8 cellular contexts compared by ENCODE assay signal in the genomic region with DNA sequence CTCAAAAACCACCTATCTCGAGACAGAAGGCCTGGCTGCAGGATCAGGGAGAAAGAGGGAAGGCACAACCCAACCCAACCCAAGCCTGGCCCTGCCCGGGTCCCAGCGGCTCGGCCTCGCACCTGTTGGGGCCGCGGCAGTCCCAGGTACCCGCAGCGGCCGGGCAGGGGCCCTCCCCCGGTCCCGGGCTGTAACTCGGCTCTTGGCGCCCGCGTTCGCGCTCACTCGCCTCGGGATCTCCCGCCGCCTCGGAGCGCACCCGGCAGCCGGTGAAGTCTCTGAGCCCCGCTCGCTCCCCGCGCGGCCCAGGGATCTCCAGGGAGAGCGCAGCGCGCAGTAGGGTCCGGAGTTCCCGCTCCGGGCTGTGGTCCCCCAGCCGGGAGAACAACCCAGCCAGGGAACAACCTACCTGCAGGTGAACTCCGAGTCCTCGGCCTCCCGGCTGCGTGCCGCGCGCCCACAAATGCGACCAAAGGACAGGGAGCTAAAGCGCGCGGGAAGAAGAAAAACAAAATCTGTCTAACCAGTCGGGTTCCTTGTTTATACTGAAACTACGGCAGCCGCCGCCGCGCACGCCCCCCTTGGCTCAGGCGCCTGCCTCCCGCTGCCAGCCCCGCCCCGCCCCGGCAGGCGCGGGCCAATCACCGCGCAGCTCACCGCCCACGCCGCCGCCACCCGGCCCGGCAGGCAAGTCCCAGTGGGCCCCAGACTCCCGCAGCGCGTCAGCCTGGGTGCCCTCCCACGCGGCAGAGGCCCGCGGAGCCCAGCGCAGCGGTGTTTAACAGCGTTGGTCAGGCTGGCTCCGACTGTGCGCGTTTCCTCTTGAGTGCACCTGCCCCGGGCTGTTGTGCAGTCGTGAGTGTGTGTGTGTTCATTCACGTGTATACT. TPM values are rescaled to one million over a fixed set of nuclear protein-coding genes. Genes with fewer than 3 reads are reported as not detected.
DNase-seq lines count a peak whose midpoint lies in the region; ATAC-seq and TF ChIP-seq lines count a peak whose summit lies in the region.

RASGEF1B (minus strand) TSS at position 547 of the 888 bp plus-strand sequence. CDS start 12,399 bp downstream, outside the sequence.

- H3K27ac ChIP-seq in coronary artery: peak within 1 kb of the TSS; percentile 91 to 92

- POLR2A ChIA-PET in activated CD4-positive, alpha-beta T cell treated with anti-CD3 and anti-CD28 coated beads, Interleukin-2, amount 10 ng/mL, durations not matched to agents 7 days and 5 days (lab: Charles Lee): interaction anchor here (0.6 kb wide), 1 partner anchor 20 kb away, joined by 3 read pairs; no protein-coding TSS in a partner anchor

- H3K4me3 ChIP-seq in coronary artery: peak within 1 kb of the TSS; percentile 90

- peaks cover 7% of the 10 kb centered on the region for H3K27me3 Mint-ChIP-seq in activated CD4-positive, alpha-beta T cell treated with anti-CD3 and anti-CD28 coated beads, Interleukin-2, amount 10 ng/mL, durations not matched to agents 7 days and 5 days

- TF ChIP-seq CTCF in coronary artery (IDR thresholded peaks at IDR 0.05): no peak

- peak within 1 kb of the TSS; percentile 85 for H3K4me3 Mint-ChIP-seq in activated CD4-positive, alpha-beta T cell treated with anti-CD3 and anti-CD28 coated beads, Interleukin-2, amount 10 ng/mL, durations not matched to agents 7 days and 5 days

- H3K27ac Mint-ChIP-seq in activated CD4-positive, alpha-beta T cell treated with anti-CD3 and anti-CD28 coated beads, Interleukin-2, amount 10 ng/mL, durations not matched to agents 7 days and 5 days: peak within 1 kb of the TSS; percentile 85

- CTCF ChIA-PET in activated CD4-positive, alpha-beta T cell treated with anti-CD3 and anti-CD28 coated beads, Interleukin-2, amount 10 ng/mL, durations not matched to agents 7 days and 5 days (lab: Charles Lee): interaction anchor here (0.9 to 3.4 kb wide), 12 partner anchors 10 to 892 kb away, joined by 3 to 9 read pairs (median 3); no protein-coding TSS in a partner anchor

- H3K9me3 Mint-ChIP-seq in activated CD4-positive, alpha-beta T cell treated with anti-CD3 and anti-CD28 coated beads, Interleukin-2, amount 10 ng/mL, durations not matched to agents 7 days and 5 days: no peaks in the 10 kb centered on the region

- DNase-seq in AG20443 (ENCODE audit: low spot score): peak; percentile 84
- peak; percentile 69 for DNase-seq in GM19240 (ENCODE audit: insufficient read length, low spot score)
- DNase-seq in NCI-H526 (lab: John Stamatoyannopoulos, UW): peak; percentile 48 to 90
- peak; percentile 89 for DNase-seq in activated CD4-positive, alpha-beta T cell treated with anti-CD3 and anti-CD28 coated beads, Interleukin-2, amount 10 ng/mL, durations not matched to agents 7 days and 5 days
- DNase-seq in coronary artery (ENCODE audit: low spot score): peak; percentile 95
- peak; percentile 96 for DNase-seq in left lobe of liver (ENCODE audit: low spot score)
- DNase-seq in stimulated activated CD4-positive, alpha-beta T cell treated with anti-CD3 and anti-CD28 coated beads, Interleukin-2, amount 100 ng/mL, for 24 hours: peak; percentile 96

- peaks cover 27% of the 10 kb centered on the region for H3K4me1 Mint-ChIP-seq in activated CD4-positive, alpha-beta T cell treated with anti-CD3 and anti-CD28 coated beads, Interleukin-2, amount 10 ng/mL, durations not matched to agents 7 days and 5 days

- ATAC-seq in HG03439 (IDR thresholded peaks at IDR 0.05; ENCODE audit: unreplicated experiment) (peak; percentile 98), left lobe of liver (peak; percentile 89)

- H3K36me3 Mint-ChIP-seq in activated CD4-positive, alpha-beta T cell treated with anti-CD3 and anti-CD28 coated beads, Interleukin-2, amount 10 ng/mL, durations not matched to agents 7 days and 5 days (ENCODE audit: low read depth): no peaks in the 10 kb centered on the region

RNA-seq across cellular contexts. Expression of gene RASGEF1B, which starts in this region (rescaled TPM):
- 1 to 10 TPM; 2.7 TPM for total RNA-seq in activated CD4-positive, alpha-beta T cell treated with anti-CD3 and anti-CD28 coated beads, Interleukin-2, amount 10 ng/mL, durations not matched to agents 7 days and 5 days
- total RNA-seq in left lobe of liver: 23.6 TPM

Comparison
In these comparisons a context has a peak if more than half of its experiments do, and no peak if none do; other contexts are left out.
1. Peak in every context shown above with its lines: DNase-seq, ATAC-seq, H3K4me3 ChIP-seq and H3K27ac ChIP-seq.